Comparison of ENCODE assay signal across 38 cellular contexts in the genomic region with DNA sequence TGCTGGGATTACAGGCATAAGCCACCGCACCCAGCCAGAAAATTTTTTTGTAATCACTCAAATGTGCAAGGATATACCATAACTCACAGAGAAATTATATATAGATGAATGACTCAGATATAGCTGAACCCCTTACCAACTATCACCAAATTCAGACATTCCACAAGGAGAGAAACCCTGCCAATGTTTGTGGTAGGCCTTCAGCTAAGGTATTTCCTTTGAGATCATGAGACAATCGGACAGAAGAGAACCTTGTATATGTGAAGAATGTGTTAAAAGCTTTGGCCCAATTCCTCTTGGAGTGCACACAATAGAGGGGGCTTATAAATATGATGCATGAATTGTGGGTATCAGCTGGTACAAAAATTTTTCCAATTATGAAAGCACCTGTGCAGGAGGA.
"Had no signal": no experiment of that assay in that cellular context is flagged by ENCODE, and none has a peak within 500 bp of the region (broad histone marks: within the 10 kb centered on the region; RNA-seq: fewer than 3 reads in every experiment).

No MANE protein-coding gene starts in this region.

- H3K9me3 ChIP-seq: ascending aorta, breast epithelium had no signal

- H3K27me3 ChIP-seq: ascending aorta, breast epithelium had no signal

- H3K4me1 Mint-ChIP-seq: activated B cell treated with CpG ODN at 0.5 μM for 24 hours had no signal

- H3K4me3 Mint-ChIP-seq: activated B cell treated with CpG ODN at 0.5 μM for 24 hours; activated CD4-positive, alpha-beta memory T cell treated with anti-CD3 and anti-CD28 coated beads for 36 hours; activated naive CD8-positive, alpha-beta T cell treated with anti-CD3 and anti-CD28 coated beads for 36 hours; activated T-cell treated with anti-CD3 and anti-CD28 coated beads, Interleukin-2, amount 50 U/mL, for 72 hours; activated T-helper 17 cell treated with anti-CD3 and anti-CD28 coated beads, Interleukin-2, amount 50 U/mL, for 72 hours had no signal

- H3K36me3 Mint-ChIP-seq: activated CD4-positive, alpha-beta memory T cell treated with anti-CD3 and anti-CD28 coated beads for 36 hours; activated naive CD8-positive, alpha-beta T cell treated with anti-CD3 and anti-CD28 coated beads for 36 hours had no signal

- FAIRE-seq: RCC 7860 had no signal

- DNase-seq: activated B cell treated with CpG ODN at 0.5 μM for 24 hours; activated CD4-positive, alpha-beta memory T cell treated with anti-CD3 and anti-CD28 coated beads for 36 hours; activated CD4-positive, alpha-beta T cell treated with anti-CD3 and anti-CD28 coated beads for 4 hours; activated CD4-positive, alpha-beta T cell treated with anti-CD3 and anti-CD28 coated beads, Interleukin-2, amount 50 U/mL, for 1 hour; activated CD4-positive, CD25-positive, alpha-beta regulatory T cell treated with anti-CD3 and anti-CD28 coated beads, Interleukin-2, amount 50 U/mL, for 72 hours; activated effector memory CD4-positive, alpha-beta T cell treated with anti-CD3 and anti-CD28 coated beads, Interleukin-2, amount 50 U/mL, for 16 hours; activated naive CD4-positive, alpha-beta T cell; activated naive CD4-positive, alpha-beta T cell treated with anti-CD3 and anti-CD28 coated beads, Interleukin-2, amount 50 U/mL, for 16 hours; activated naive CD8-positive, alpha-beta T cell treated with anti-CD3 and anti-CD28 coated beads for 36 hours; activated T-cell treated with anti-CD3 and anti-CD28 coated beads, Interleukin-2, amount 50 U/mL, for 1 hour; activated T-cell treated with anti-CD3 and anti-CD28 coated beads, Interleukin-2, amount 50 U/mL, for 72 hours; amniotic stem cell; caudate nucleus; cerebellar nuclear complex; KG1; MM.1S; MV-4-11; NCI-H1092; NCI-H1436 treated with DMSO at 0.1 percent for 48 hours; NCI-H1694 treated with DMSO at 0.1 percent for 48 hours; NCI-H2029; NCI-H345; NCI-H526; NCI-H748 treated with DMSO at 0.1 percent for 48 hours; NK-92 treated with Interleukin-12 subunit alpha and Interleukin-12 subunit beta, amount 100 ng/mL, for 24 hours; PC-3; SIG-M5; T-helper 1 cell; T-helper 2 cell; T-helper 9 cell had no signal

- H3K9me3 Mint-ChIP-seq: activated B cell treated with CpG ODN at 0.5 μM for 24 hours; activated CD4-positive, alpha-beta memory T cell treated with anti-CD3 and anti-CD28 coated beads for 36 hours; activated T-helper 17 cell treated with anti-CD3 and anti-CD28 coated beads, Interleukin-2, amount 50 U/mL, for 72 hours had no signal

- H3K4me3 ChIP-seq: ascending aorta, breast epithelium had no signal

- ATAC-seq: activated T-cell treated with anti-CD3 and anti-CD28 coated beads, Interleukin-2, amount 50 U/mL, for 72 hours; activated T-helper 17 cell treated with anti-CD3 and anti-CD28 coated beads, Interleukin-2, amount 50 U/mL, for 72 hours; PC-3; Right ventricle myocardium inferior; SK-N-SH treated with all-trans-retinoic acid at 6 μM for 48 hours had no signal

- H3K27ac Mint-ChIP-seq: activated B cell treated with CpG ODN at 0.5 μM for 24 hours; activated CD4-positive, alpha-beta memory T cell treated with anti-CD3 and anti-CD28 coated beads for 36 hours; activated naive CD8-positive, alpha-beta T cell treated with anti-CD3 and anti-CD28 coated beads for 36 hours; activated T-cell treated with anti-CD3 and anti-CD28 coated beads, Interleukin-2, amount 50 U/mL, for 72 hours; activated T-helper 17 cell treated with anti-CD3 and anti-CD28 coated beads, Interleukin-2, amount 50 U/mL, for 72 hours had no signal

- H3K36me3 ChIP-seq: ascending aorta, breast epithelium had no signal

- H3K27ac ChIP-seq: RWPE1, VCaP had no signal
